1 cellular context compared by ENCODE assay signal in the genomic region with DNA sequence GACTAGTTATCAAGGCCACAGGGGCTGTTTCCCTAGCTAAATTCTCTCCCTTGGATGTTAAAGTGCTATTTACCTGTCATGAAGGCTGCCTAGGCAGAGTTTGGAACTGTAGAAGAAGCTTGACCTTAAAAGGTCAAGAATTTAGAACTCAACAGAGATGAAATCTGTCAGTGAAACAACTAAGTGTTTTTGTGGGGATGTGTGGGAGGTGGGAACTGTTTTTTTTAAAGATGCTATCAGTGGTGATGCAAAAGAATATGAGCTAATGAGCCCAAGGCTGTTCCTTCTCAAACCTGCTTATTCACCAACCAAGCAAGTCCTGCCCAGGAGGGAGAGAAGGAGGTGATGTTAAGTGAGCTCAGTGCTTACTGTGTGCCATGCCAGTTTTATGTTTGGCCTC.
TF ChIP-seq lines count a peak whose summit lies in the region.

No MANE protein-coding gene starts in this region.

TF ChIP-seq in IMR-90, 13 proteins besides CTCF, POLR2A, EP300 and RAD21:
- TF ChIP-seq CHD1 (IDR thresholded peaks at IDR 0.05; ENCODE audit: low read depth, low read length), result no peak
- TF ChIP-seq NFE2L2 (IDR thresholded peaks at IDR 0.05; ENCODE audit: low read depth, low read length), result no peak
- TF ChIP-seq, protein P1, sequence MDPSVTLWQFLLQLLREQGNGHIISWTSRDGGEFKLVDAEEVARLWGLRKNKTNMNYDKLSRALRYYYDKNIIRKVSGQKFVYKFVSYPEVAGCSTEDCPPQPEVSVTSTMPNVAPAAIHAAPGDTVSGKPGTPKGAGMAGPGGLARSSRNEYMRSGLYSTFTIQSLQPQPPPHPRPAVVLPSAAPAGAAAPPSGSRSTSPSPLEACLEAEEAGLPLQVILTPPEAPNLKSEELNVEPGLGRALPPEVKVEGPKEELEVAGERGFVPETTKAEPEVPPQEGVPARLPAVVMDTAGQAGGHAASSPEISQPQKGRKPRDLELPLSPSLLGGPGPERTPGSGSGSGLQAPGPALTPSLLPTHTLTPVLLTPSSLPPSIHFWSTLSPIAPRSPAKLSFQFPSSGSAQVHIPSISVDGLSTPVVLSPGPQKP (IDR thresholded peaks at IDR 0.05; ENCODE audit: borderline replicate concordance, low read depth, low read length), result no peak
- TF ChIP-seq, protein P2, sequence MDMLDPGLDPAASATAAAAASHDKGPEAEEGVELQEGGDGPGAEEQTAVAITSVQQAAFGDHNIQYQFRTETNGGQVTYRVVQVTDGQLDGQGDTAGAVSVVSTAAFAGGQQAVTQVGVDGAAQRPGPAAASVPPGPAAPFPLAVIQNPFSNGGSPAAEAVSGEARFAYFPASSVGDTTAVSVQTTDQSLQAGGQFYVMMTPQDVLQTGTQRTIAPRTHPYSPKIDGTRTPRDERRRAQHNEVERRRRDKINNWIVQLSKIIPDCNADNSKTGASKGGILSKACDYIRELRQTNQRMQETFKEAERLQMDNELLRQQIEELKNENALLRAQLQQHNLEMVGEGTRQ (IDR thresholded peaks at IDR 0.05; ENCODE audit: low read depth, low read length), result no peak
- TF ChIP-seq RCOR1 (IDR thresholded peaks at IDR 0.05; ENCODE audit: insufficient replicate concordance, low read length), result no peak
- TF ChIP-seq MAZ (IDR thresholded peaks at IDR 0.05; ENCODE audit: borderline replicate concordance, low read depth, low read length), result no peak
- TF ChIP-seq MAFK (IDR thresholded peaks at IDR 0.05; ENCODE audit: low read depth, low read length), result no peak
- TF ChIP-seq BHLHE40 (IDR thresholded peaks at IDR 0.05; ENCODE audit: low read depth, low read length), result no peak
TF ChIP-seq in IMR-90: peak in this region for 0.
